ENCODE assay signal across 1 cellular context in genomic region chr6:103000686-103001085, GRCh38.
TF ChIP-seq lines count a peak whose summit lies in the region.

No MANE protein-coding gene starts in this region.

TF ChIP-seq in GM23338, 12 proteins besides CTCF, POLR2A, EP300 and RAD21 (continued from another document):
- TF ChIP-seq ZNF462 (CRISPR knock-in tag; IDR thresholded peaks at IDR 0.05) (no peak), CREB1 (CRISPR knock-in tag; IDR thresholded peaks at IDR 0.05; ENCODE audit: low read depth) (no peak), EZH2phosphoT487 (IDR thresholded peaks at IDR 0.05; ENCODE audit: unreplicated experiment) (no peak), POLR2AphosphoS5 (IDR thresholded peaks at IDR 0.05; ENCODE audit: low read depth) (no peak)
- TF ChIP-seq, protein P1, sequence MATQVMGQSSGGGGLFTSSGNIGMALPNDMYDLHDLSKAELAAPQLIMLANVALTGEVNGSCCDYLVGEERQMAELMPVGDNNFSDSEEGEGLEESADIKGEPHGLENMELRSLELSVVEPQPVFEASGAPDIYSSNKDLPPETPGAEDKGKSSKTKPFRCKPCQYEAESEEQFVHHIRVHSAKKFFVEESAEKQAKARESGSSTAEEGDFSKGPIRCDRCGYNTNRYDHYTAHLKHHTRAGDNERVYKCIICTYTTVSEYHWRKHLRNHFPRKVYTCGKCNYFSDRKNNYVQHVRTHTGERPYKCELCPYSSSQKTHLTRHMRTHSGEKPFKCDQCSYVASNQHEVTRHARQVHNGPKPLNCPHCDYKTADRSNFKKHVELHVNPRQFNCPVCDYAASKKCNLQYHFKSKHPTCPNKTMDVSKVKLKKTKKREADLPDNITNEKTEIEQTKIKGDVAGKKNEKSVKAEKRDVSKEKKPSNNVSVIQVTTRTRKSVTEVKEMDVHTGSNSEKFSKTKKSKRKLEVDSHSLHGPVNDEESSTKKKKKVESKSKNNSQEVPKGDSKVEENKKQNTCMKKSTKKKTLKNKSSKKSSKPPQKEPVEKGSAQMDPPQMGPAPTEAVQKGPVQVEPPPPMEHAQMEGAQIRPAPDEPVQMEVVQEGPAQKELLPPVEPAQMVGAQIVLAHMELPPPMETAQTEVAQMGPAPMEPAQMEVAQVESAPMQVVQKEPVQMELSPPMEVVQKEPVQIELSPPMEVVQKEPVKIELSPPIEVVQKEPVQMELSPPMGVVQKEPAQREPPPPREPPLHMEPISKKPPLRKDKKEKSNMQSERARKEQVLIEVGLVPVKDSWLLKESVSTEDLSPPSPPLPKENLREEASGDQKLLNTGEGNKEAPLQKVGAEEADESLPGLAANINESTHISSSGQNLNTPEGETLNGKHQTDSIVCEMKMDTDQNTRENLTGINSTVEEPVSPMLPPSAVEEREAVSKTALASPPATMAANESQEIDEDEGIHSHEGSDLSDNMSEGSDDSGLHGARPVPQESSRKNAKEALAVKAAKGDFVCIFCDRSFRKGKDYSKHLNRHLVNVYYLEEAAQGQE (IDR thresholded peaks at IDR 0.05; ENCODE audit: unreplicated experiment) = no peak
